In the genomic region with DNA sequence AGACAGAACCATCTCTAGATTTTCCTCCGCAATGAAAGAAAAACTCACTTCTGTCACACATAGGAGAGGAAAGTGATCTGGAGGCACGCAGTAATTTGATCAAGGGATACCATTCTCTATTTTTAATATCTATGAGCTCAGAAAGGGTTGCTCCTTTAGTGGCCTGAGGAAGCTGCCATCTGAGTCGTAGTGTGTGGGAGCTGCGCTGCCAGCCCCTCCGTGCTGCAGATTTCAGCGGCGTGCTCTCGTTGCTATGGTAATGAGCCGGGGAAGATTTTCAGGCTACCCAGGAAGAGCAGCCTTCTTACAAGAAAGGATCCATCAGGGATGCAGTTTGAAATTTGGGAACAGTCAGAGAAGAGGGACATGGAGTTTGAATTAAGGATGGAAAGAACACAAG, we compare ENCODE assay signal across 25 cellular contexts. TPM values are rescaled to one million over a fixed set of nuclear protein-coding genes. Genes with fewer than 3 reads are reported as not detected.
DNase-seq lines count a peak whose midpoint lies in the region.
"Had no signal": no experiment of that assay in that cellular context is flagged by ENCODE, and none has a peak within 500 bp of the region (broad histone marks: within the 10 kb centered on the region; RNA-seq: fewer than 3 reads in every experiment).

No MANE protein-coding gene starts in this region.

- H4K8ac ChIP-seq in trophoblast cell (ENCODE audit: low read depth, low read length), result no peak overlapping the region

- no peak overlapping the region for H3K14ac ChIP-seq in trophoblast cell (ENCODE audit: low read length)

- H4K91ac ChIP-seq in trophoblast cell (ENCODE audit: low read depth, low read length), result no peak overlapping the region

- H2BK12ac ChIP-seq in trophoblast cell (ENCODE audit: low read length), result no peak overlapping the region

- no peak overlapping the region for H3K18ac ChIP-seq in trophoblast cell (ENCODE audit: low read length)

- peak; percentile 46 for DNase-seq in NCI-H2227 (lab: John Stamatoyannopoulos, UW; ENCODE audit: unreplicated experiment)
- DNase-seq in NCI-H2227 treated with DMSO at 0.1 percent for 48 hours (lab: John Stamatoyannopoulos, UW), result no peak
- DNase-seq in left kidney (ENCODE audit: low read depth, low spot score), result peak; percentile 72
- peak in 35 of 56 donors; percentile 2 to 71 (median 28) for DNase-seq in nucleus accumbens (lab: John Stamatoyannopoulos, UW)
- DNase-seq in activated T-cell treated with anti-CD3 and anti-CD28 coated beads, Interleukin-2, amount 50 U/mL, for 48 hours, result no peak
- DNase-seq in H7, result no peak
- no peak for DNase-seq in ACHN
- DNase-seq in trophoblast cell, result no peak
- DNase-seq: 8988T; CD4-positive, CD25-positive, alpha-beta regulatory T cell; DMS53; GM23248; HFFc6; KG1; MM.1S; NCI-H1694; NCI-H2029 treated with DMSO at 0.1 percent for 48 hours; NCI-H2171; NCI-H524 treated with DMSO at 0.1 percent for 48 hours; NCI-H774; NK-92 treated with Interleukin-12 subunit alpha and Interleukin-12 subunit beta, amount 100 ng/mL, for 24 hours; PC-3; SK-N-SH had no signal

- H2AK5ac ChIP-seq in trophoblast cell (ENCODE audit: low read length), result no peak overlapping the region

- H3K4me3 ChIP-seq in H7 (ENCODE audit: insufficient read depth, low read depth, low read length), result no peak overlapping the region
- H3K4me3 ChIP-seq in trophoblast cell (ENCODE audit: low read depth, low read length), result no peak overlapping the region
- H3K4me3 ChIP-seq: BLaER1, GM23248, HAP-1 had no signal

- no peak overlapping the region for H3K23ac ChIP-seq in trophoblast cell (ENCODE audit: low read length)

- no peak overlapping the region for H2AFZ ChIP-seq in trophoblast cell (ENCODE audit: insufficient read depth, low read length, poor library complexity)
- H2AFZ ChIP-seq: GM23248 had no signal

- no peak overlapping the region for H3K9ac ChIP-seq in trophoblast cell (ENCODE audit: low read length)
- H3K9ac ChIP-seq: BLaER1, GM23248, SK-N-SH had no signal

- no peaks in the 10 kb centered on the region for H3K9me3 ChIP-seq in trophoblast cell (ENCODE audit: insufficient read depth, low read depth, low read length)
- H3K9me3 ChIP-seq: BLaER1, HAP-1, SK-N-SH had no signal

- H3K27me3 ChIP-seq in H7 (ENCODE audit: control insufficient read depth, insufficient read depth, low read length) (no peaks in the 10 kb centered on the region), trophoblast cell (ENCODE audit: insufficient read depth, low read length) (no peaks in the 10 kb centered on the region)
- H3K27me3 ChIP-seq: BLaER1 had no signal

- no peak overlapping the region for H2BK5ac ChIP-seq in trophoblast cell (ENCODE audit: low read depth, low read length, poor library complexity)

- H3K79me1 ChIP-seq in trophoblast cell (ENCODE audit: low read length), result no peaks in the 10 kb centered on the region

- H2BK120ac ChIP-seq in trophoblast cell (ENCODE audit: insufficient read depth, low read length, poor library complexity), result no peak overlapping the region

- H3K36me3 ChIP-seq in H7 (replicated peaks; ENCODE audit: control insufficient read depth, insufficient read depth, low read length), result no peaks in the 10 kb centered on the region
- H3K36me3 ChIP-seq in trophoblast cell (ENCODE audit: control insufficient read depth in 1 of 2, insufficient read depth in 2 of 2, low read length in 2 of 2), result no peaks in the 10 kb centered on the region
- H3K36me3 ChIP-seq: BLaER1, HAP-1 had no signal

- no peak overlapping the region for H3K27ac ChIP-seq in trophoblast cell (ENCODE audit: low read depth, low read length)
- H3K27ac ChIP-seq: BLaER1, GM23248 had no signal

- in situ Hi-C loops in ACHN (cut with HindIII; ENCODE audit: low pct_ligation_motif_present, low pct_unique_long_range_greater_than_20kb, low sequenced_read_pairs), result no loop called here

- H3K4ac ChIP-seq in trophoblast cell (ENCODE audit: low read depth, low read length), result no peak overlapping the region

- no CpG with 5 or more reads among the region's 9 CpGs for WGBS in trophoblast cell (ENCODE audit: extremely low coverage, insufficient coverage, insufficient read length)

- H3K4me1 ChIP-seq in trophoblast cell (ENCODE audit: control insufficient read depth in 1 of 2, insufficient read depth in 2 of 2, low read length in 2 of 2), result no peaks in the 10 kb centered on the region
- H3K4me1 ChIP-seq: BLaER1, HAP-1 had no signal

- no peak overlapping the region for H4K12ac ChIP-seq in trophoblast cell (ENCODE audit: low read depth, low read length)

- no peak overlapping the region for H3K4me2 ChIP-seq in trophoblast cell (ENCODE audit: low read length)
- H3K4me2 ChIP-seq: BLaER1, SK-N-SH had no signal

- H3K79me2 ChIP-seq in trophoblast cell (ENCODE audit: control insufficient read depth, insufficient read depth, low read length, poor library complexity), result no peaks in the 10 kb centered on the region

RNA-seq across cellular contexts. Expression of gene GOLM1, which starts 17.1 kb away (rescaled TPM):
- total RNA-seq in H7 (2014; rRNA removed; shearing (Covaris generic)), result 24.3 and 31.5 TPM in 2 replicates
- polyA plus RNA-seq in trophoblast cell (2013), result 48.3 and 51.8 TPM in 2 replicates

Comparison
In these comparisons a context has a peak if more than half of its experiments do, and no peak if none do; other contexts are left out.
1. DNase-seq: peak in NCI-H2227 (single experiment), left kidney (single experiment) and nucleus accumbens (35 of 56); none in NCI-H2227 treated with DMSO at 0.1 percent for 48 hours (single experiment), activated T-cell treated with anti-CD3 and anti-CD28 coated beads, Interleukin-2, amount 50 U/mL, for 48 hours (0 of 2), H7 (single experiment), ACHN (single experiment) and trophoblast cell (0 of 2).